1 cellular context compared by ENCODE assay signal in genomic region chr4:184447664-184448063, GRCh38.
A peak's percentile ranks its signal among the peaks of the same experiment; 100 is the strongest.
TF ChIP-seq lines count a peak whose summit lies in the region.

No MANE protein-coding gene starts in this region.

TF ChIP-seq in K562, 482 proteins besides CTCF, POLR2A, EP300 and RAD21 (continued from another document and continues in another):
- no peak for TF ChIP-seq UBTF (IDR thresholded peaks at IDR 0.05; ENCODE audit: borderline replicate concordance in 1 of 2, low read depth in 2 of 2, low read length in 2 of 2)
- TF ChIP-seq SMARCA4 (IDR thresholded peaks at IDR 0.05): peak; percentile 56
- TF ChIP-seq ARID1B (IDR thresholded peaks at IDR 0.05): peak; percentile 63
- peak in 1 of 2 experiments; percentile 23; a peak in 1 of 4 replicates for TF ChIP-seq RCOR1 (IDR thresholded peaks at IDR 0.05; ENCODE audit: borderline replicate concordance in 1 of 2, low read depth in 2 of 2, low read length in 2 of 2)
- peak; percentile 98 for TF ChIP-seq MAFG (tag; conservative IDR thresholded peaks at IDR 0.05)
- TF ChIP-seq, protein P1, sequence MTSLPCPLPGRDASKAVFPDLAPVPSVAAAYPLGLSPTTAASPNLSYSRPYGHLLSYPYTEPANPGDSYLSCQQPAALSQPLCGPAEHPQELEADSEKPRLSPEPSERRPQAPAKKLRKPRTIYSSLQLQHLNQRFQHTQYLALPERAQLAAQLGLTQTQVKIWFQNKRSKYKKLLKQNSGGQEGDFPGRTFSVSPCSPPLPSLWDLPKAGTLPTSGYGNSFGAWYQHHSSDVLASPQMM (CRISPR knock-in tag; IDR thresholded peaks at IDR 0.05): no peak
- TF ChIP-seq CREM (IDR thresholded peaks at IDR 0.05; ENCODE audit: low read depth): 0 out of 2 replicates have a peak, but pooled peaks have one; percentile 7
- no peak for TF ChIP-seq ZNF239 (CRISPR knock-in tag; IDR thresholded peaks at IDR 0.05)
- TF ChIP-seq OTX1 (CRISPR knock-in tag; IDR thresholded peaks at IDR 0.05): no peak
- TF ChIP-seq NFE2L1 (tag; IDR thresholded peaks at IDR 0.05; ENCODE audit: borderline replicate concordance, low read depth): peak; percentile 92
- TF ChIP-seq TCF7L2 (IDR thresholded peaks at IDR 0.05; ENCODE audit: low read depth, low read length): no peak
- TF ChIP-seq ZNF24 (IDR thresholded peaks at IDR 0.05): peak; percentile 33; the same call in 1 of the 2 replicates
- no peak for TF ChIP-seq PRMT5 (CRISPR knock-in tag; IDR thresholded peaks at IDR 0.05)
- TF ChIP-seq MEIS2 (IDR thresholded peaks at IDR 0.05; ENCODE audit: partially characterized antibody): peak; percentile 10
- peak; percentile 92 to 96 for TF ChIP-seq FOXK2 (conservative IDR thresholded peaks at IDR 0.05 in 1 of 2, IDR thresholded peaks at IDR 0.05 in 1 of 2; ENCODE audit: low read depth in 2 of 2)
- TF ChIP-seq ZBTB7A (IDR thresholded peaks at IDR 0.05; ENCODE audit: borderline replicate concordance, control insufficient read depth, low read depth, low read length): peak; percentile 40; the same call in 1 of the 2 replicates
- no peak for TF ChIP-seq ZNF224 (CRISPR knock-in tag; IDR thresholded peaks at IDR 0.05)
- peak; percentile 24; the same call in 1 of the 2 replicates for TF ChIP-seq L3MBTL2 (IDR thresholded peaks at IDR 0.05)
- peak; percentile 94 for TF ChIP-seq NFE2 (IDR thresholded peaks at IDR 0.05; ENCODE audit: low read depth)
- peak; percentile 85 for TF ChIP-seq MAFF (IDR thresholded peaks at IDR 0.05; ENCODE audit: low read length)
- TF ChIP-seq MBD2 (IDR thresholded peaks at IDR 0.05; ENCODE audit: borderline replicate concordance, low read depth): no peak
- no peak for TF ChIP-seq SUPT5H (IDR thresholded peaks at IDR 0.05)
- peak; percentile 33; the same call in 1 of the 2 replicates for TF ChIP-seq TEAD4 (IDR thresholded peaks at IDR 0.05; ENCODE audit: low read length)
- TF ChIP-seq TEAD4 (CRISPR knock-in tag; IDR thresholded peaks at IDR 0.05; ENCODE audit: borderline replicate concordance): no peak
- TF ChIP-seq EP400 (IDR thresholded peaks at IDR 0.05): peak; percentile 18; the same call in 1 of the 2 replicates
- TF ChIP-seq, protein P2, sequence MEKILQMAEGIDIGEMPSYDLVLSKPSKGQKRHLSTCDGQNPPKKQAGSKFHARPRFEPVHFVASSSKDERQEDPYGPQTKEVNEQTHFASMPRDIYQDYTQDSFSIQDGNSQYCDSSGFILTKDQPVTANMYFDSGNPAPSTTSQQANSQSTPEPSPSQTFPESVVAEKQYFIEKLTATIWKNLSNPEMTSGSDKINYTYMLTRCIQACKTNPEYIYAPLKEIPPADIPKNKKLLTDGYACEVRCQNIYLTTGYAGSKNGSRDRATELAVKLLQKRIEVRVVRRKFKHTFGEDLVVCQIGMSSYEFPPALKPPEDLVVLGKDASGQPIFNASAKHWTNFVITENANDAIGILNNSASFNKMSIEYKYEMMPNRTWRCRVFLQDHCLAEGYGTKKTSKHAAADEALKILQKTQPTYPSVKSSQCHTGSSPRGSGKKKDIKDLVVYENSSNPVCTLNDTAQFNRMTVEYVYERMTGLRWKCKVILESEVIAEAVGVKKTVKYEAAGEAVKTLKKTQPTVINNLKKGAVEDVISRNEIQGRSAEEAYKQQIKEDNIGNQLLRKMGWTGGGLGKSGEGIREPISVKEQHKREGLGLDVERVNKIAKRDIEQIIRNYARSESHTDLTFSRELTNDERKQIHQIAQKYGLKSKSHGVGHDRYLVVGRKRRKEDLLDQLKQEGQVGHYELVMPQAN (IDR thresholded peaks at IDR 0.05; ENCODE audit: borderline replicate concordance): no peak
- TF ChIP-seq MAFK (IDR thresholded peaks at IDR 0.05; ENCODE audit: low read length): peak; percentile 78
- TF ChIP-seq KDM1A (IDR thresholded peaks at IDR 0.05): no peak
- no peak for TF ChIP-seq BRD4 (IDR thresholded peaks at IDR 0.05)
- TF ChIP-seq, protein P3, sequence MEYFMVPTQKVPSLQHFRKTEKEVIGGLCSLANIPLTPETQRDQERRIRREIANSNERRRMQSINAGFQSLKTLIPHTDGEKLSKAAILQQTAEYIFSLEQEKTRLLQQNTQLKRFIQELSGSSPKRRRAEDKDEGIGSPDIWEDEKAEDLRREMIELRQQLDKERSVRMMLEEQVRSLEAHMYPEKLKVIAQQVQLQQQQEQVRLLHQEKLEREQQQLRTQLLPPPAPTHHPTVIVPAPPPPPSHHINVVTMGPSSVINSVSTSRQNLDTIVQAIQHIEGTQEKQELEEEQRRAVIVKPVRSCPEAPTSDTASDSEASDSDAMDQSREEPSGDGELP (CRISPR knock-in tag; IDR thresholded peaks at IDR 0.05; ENCODE audit: borderline replicate concordance): no peak
- TF ChIP-seq ZNF77 (CRISPR knock-in tag; IDR thresholded peaks at IDR 0.05): no peak
- TF ChIP-seq ZKSCAN8 (CRISPR knock-in tag; IDR thresholded peaks at IDR 0.05): no peak
- TF ChIP-seq ZBTB8A (IDR thresholded peaks at IDR 0.05; ENCODE audit: partially characterized antibody): no peak
- TF ChIP-seq SMAD1 (IDR thresholded peaks at IDR 0.05; ENCODE audit: low read depth, low read length, partially characterized antibody): no peak
- no peak for TF ChIP-seq ATF1 (CRISPR knock-in tag; IDR thresholded peaks at IDR 0.05)
- peak; percentile 25; the same call in 1 of the 2 replicates for TF ChIP-seq ATF1 (tag; IDR thresholded peaks at IDR 0.05)
- TF ChIP-seq ZNF23 (CRISPR knock-in tag; IDR thresholded peaks at IDR 0.05): no peak
- TF ChIP-seq ERF (CRISPR knock-in tag; IDR thresholded peaks at IDR 0.05): no peak
- peak; percentile 31; the same call in 1 of the 2 replicates for TF ChIP-seq NCOR1 (IDR thresholded peaks at IDR 0.05)
- TF ChIP-seq ZBTB2 (IDR thresholded peaks at IDR 0.05): no peak
- TF ChIP-seq PCBP2 (IDR thresholded peaks at IDR 0.05; ENCODE audit: low read depth, low read length, poor library complexity, severe bottlenecking): no peak
- no peak for TF ChIP-seq SNRNP70 (optimal IDR thresholded peaks at IDR 0.05; ENCODE audit: low read depth, low read length)
- TF ChIP-seq HDAC1 (IDR thresholded peaks at IDR 0.05): 0 out of 4 replicates have a peak, but pooled peaks of 1 of the 2 experiments have one; percentile 20
- peak in 1 of 2 experiments; percentile 19; a peak in 1 of 4 replicates for TF ChIP-seq MNT (conservative IDR thresholded peaks at IDR 0.05)
- no peak for TF ChIP-seq HINFP (tag; conservative IDR thresholded peaks at IDR 0.05; ENCODE audit: low read depth)
- no peak for TF ChIP-seq DACH1 (IDR thresholded peaks at IDR 0.05; ENCODE audit: partially characterized antibody)
- peak; percentile 24; the same call in 1 of the 2 replicates for TF ChIP-seq SMARCE1 (IDR thresholded peaks at IDR 0.05)
- peak; percentile 21; the same call in 1 of the 2 replicates for TF ChIP-seq NR2C1 (IDR thresholded peaks at IDR 0.05)
- TF ChIP-seq NR2C1 (tag; IDR thresholded peaks at IDR 0.05): no peak; the same call in 1 of the 2 replicates
- TF ChIP-seq MIER1 (IDR thresholded peaks at IDR 0.05; ENCODE audit: low read depth): no peak
- TF ChIP-seq ARNT (IDR thresholded peaks at IDR 0.05): peak in 1 of 2 experiments; percentile 30; a peak in 1 of 4 replicates
- TF ChIP-seq, protein P4, sequence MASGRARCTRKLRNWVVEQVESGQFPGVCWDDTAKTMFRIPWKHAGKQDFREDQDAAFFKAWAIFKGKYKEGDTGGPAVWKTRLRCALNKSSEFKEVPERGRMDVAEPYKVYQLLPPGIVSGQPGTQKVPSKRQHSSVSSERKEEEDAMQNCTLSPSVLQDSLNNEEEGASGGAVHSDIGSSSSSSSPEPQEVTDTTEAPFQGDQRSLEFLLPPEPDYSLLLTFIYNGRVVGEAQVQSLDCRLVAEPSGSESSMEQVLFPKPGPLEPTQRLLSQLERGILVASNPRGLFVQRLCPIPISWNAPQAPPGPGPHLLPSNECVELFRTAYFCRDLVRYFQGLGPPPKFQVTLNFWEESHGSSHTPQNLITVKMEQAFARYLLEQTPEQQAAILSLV (tag; IDR thresholded peaks at IDR 0.05): no peak
- no peak for TF ChIP-seq CBX8 (IDR thresholded peaks at IDR 0.05; ENCODE audit: borderline replicate concordance, extremely low read depth, low read depth, low read length, poor library complexity, severe bottlenecking)
- TF ChIP-seq, protein P5, sequence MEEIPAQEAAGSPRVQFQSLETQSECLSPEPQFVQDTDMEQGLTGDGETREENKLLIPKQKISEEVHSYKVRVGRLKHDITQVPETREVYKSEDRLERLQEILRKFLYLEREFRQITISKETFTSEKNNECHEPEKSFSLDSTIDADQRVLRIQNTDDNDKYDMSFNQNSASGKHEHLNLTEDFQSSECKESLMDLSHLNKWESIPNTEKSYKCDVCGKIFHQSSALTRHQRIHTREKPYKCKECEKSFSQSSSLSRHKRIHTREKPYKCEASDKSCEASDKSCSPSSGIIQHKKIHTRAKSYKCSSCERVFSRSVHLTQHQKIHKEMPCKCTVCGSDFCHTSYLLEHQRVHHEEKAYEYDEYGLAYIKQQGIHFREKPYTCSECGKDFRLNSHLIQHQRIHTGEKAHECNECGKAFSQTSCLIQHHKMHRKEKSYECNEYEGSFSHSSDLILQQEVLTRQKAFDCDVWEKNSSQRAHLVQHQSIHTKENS (CRISPR knock-in tag; IDR thresholded peaks at IDR 0.05): no peak
- TF ChIP-seq ZNF316 (IDR thresholded peaks at IDR 0.05): peak; percentile 97
- no peak for TF ChIP-seq NCOA1 (IDR thresholded peaks at IDR 0.05; ENCODE audit: low read depth)
- TF ChIP-seq ZNF408 (CRISPR knock-in tag; IDR thresholded peaks at IDR 0.05; ENCODE audit: low read depth): no peak
- TF ChIP-seq C11orf30 (IDR thresholded peaks at IDR 0.05; ENCODE audit: low read depth): peak; percentile 94
- no peak for TF ChIP-seq STAT5B (CRISPR knock-in tag; IDR thresholded peaks at IDR 0.05)
- TF ChIP-seq ZEB2 (IDR thresholded peaks at IDR 0.05): peak; percentile 45; the same call in 1 of the 2 replicates
- no peak for TF ChIP-seq TAF7 (tag; IDR thresholded peaks at IDR 0.05)
- no peak for TF ChIP-seq STAT5A (IDR thresholded peaks at IDR 0.05; ENCODE audit: borderline replicate concordance, low read length)
- TF ChIP-seq DPF2 (IDR thresholded peaks at IDR 0.05): peak; percentile 59; the same call in 1 of the 2 replicates
- TF ChIP-seq, protein P6, sequence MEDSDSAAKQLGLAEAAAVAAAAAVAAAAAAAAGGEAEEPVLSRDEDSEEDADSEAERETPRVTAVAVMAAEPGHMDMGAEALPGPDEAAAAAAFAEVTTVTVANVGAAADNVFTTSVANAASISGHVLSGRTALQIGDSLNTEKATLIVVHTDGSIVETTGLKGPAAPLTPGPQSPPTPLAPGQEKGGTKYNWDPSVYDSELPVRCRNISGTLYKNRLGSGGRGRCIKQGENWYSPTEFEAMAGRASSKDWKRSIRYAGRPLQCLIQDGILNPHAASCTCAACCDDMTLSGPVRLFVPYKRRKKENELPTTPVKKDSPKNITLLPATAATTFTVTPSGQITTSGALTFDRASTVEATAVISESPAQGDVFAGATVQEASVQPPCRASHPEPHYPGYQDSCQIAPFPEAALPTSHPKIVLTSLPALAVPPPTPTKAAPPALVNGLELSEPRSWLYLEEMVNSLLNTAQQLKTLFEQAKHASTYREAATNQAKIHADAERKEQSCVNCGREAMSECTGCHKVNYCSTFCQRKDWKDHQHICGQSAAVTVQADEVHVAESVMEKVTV (CRISPR knock-in tag; IDR thresholded peaks at IDR 0.05): no peak
- TF ChIP-seq CTBP1 (IDR thresholded peaks at IDR 0.05; ENCODE audit: borderline replicate concordance): peak; percentile 59
